ENCODE assay signal across 8 cellular contexts in genomic region chr14:35534884-35535793, GRCh38. TPM values are rescaled to one million over a fixed set of nuclear protein-coding genes. Genes with fewer than 3 reads are reported as not detected.
DNase-seq lines count a peak whose midpoint lies in the region; ATAC-seq and TF ChIP-seq lines count a peak whose summit lies in the region.

No MANE protein-coding gene starts in this region.

- H2AFZ ChIP-seq in hepatocyte, result no peak overlapping the region

- no peaks in the 10 kb centered on the region for H3K9me3 ChIP-seq in CD4-positive, CD25-positive, alpha-beta regulatory T cell (ENCODE audit: control insufficient read depth in 2 of 2, low read length in 2 of 2)
- no peaks in the 10 kb centered on the region for H3K9me3 ChIP-seq in T-helper 17 cell (ENCODE audit: control insufficient read depth, low read length, poor library complexity, severe bottlenecking)
- H3K9me3 ChIP-seq in ascending aorta, result no peaks in the 10 kb centered on the region
- no peaks in the 10 kb centered on the region for H3K9me3 ChIP-seq in hepatocyte (ENCODE audit: low read depth)
- H3K9me3 ChIP-seq in gastrocnemius medialis, result no peaks in the 10 kb centered on the region

- peaks cover 48% of the 10 kb centered on the region for H3K27me3 Mint-ChIP-seq in CD4-positive, CD25-positive, alpha-beta regulatory T cell
- peaks cover 45% of the 10 kb centered on the region for H3K27me3 Mint-ChIP-seq in T-helper 17 cell

- DNase-seq in CD4-positive, CD25-positive, alpha-beta regulatory T cell, result peak in 2 of 3 donors; percentile 61 to 68
- peak; percentile 20 to 67 for DNase-seq in HL-60 (ENCODE audit: low read depth in 1 of 2, low spot score in 1 of 2)
- DNase-seq in T-helper 17 cell, result peak; percentile 42 to 62 (median 43)
- DNase-seq in ascending aorta (ENCODE audit: low spot score in 2 of 2), result peak in 1 of 2 donors; percentile 72
- peak; percentile 87 for DNase-seq in hepatocyte (ENCODE audit: low spot score)
- no peak for DNase-seq in gastrocnemius medialis
- no peak for DNase-seq in 8988T

- in situ Hi-C loops in gastrocnemius medialis (cut with MboI; ENCODE audit: low sequenced_read_pairs in 4 of 4), result no loop called here

- TF ChIP-seq CTCF in HL-60 (IDR thresholded peaks at IDR 0.05; ENCODE audit: insufficient read depth, low read length), result no peak
- TF ChIP-seq CTCF in ascending aorta (IDR thresholded peaks at IDR 0.05), result no peak
- no peak for TF ChIP-seq CTCF in hepatocyte (IDR thresholded peaks at IDR 0.05; ENCODE audit: poor library complexity)
- TF ChIP-seq CTCF in gastrocnemius medialis (IDR thresholded peaks at IDR 0.05 in 4 of 5, conservative IDR thresholded peaks at IDR 0.05 in 1 of 5), result no peak

- H3K79me2 ChIP-seq in hepatocyte, result no peaks in the 10 kb centered on the region

- peaks cover 4% of the 10 kb centered on the region for H3K36me3 Mint-ChIP-seq in CD4-positive, CD25-positive, alpha-beta regulatory T cell
- peaks cover 5% of the 10 kb centered on the region for H3K36me3 Mint-ChIP-seq in T-helper 17 cell (ENCODE audit: low read depth)

- H3K4me1 Mint-ChIP-seq in CD4-positive, CD25-positive, alpha-beta regulatory T cell, result peaks cover 6 to 16% (median 9%) of the 10 kb centered on the region in 4 donors
- H3K4me1 Mint-ChIP-seq in T-helper 17 cell, result peaks cover 13% of the 10 kb centered on the region

- peak; percentile 71 to 75 for ATAC-seq in CD4-positive, CD25-positive, alpha-beta regulatory T cell (ENCODE audit: low read depth in 2 of 2)
- peak; percentile 58 for ATAC-seq in GM19395 (IDR thresholded peaks at IDR 0.05; ENCODE audit: unreplicated experiment)
- ATAC-seq in T-helper 17 cell, result peak; percentile 86
- peak; percentile 67 to 75 for ATAC-seq in gastrocnemius medialis

- no peaks in the 10 kb centered on the region for H4K20me1 ChIP-seq in hepatocyte (ENCODE audit: insufficient read depth, poor library complexity, severe bottlenecking)

- peak overlapping the region; percentile 73 to 92 (median 86) for H3K4me3 Mint-ChIP-seq in CD4-positive, CD25-positive, alpha-beta regulatory T cell
- H3K4me3 Mint-ChIP-seq in T-helper 17 cell, result peak overlapping the region; percentile 86

- no peaks in the 10 kb centered on the region for H3K9me3 Mint-ChIP-seq in CD4-positive, CD25-positive, alpha-beta regulatory T cell

- no peak for TF ChIP-seq POLR2A in gastrocnemius medialis (IDR thresholded peaks at IDR 0.05)

- no peak overlapping the region for H3K4me3 ChIP-seq in CD4-positive, CD25-positive, alpha-beta regulatory T cell (ENCODE audit: low read depth, low read length)
- H3K4me3 ChIP-seq in HL-60 (replicated peaks; ENCODE audit: insufficient read depth, low read length) (no peak overlapping the region), ascending aorta (peak overlapping the region; percentile 43 to 64), hepatocyte (peak overlapping the region; percentile 63), gastrocnemius medialis (peak overlapping the region; percentile 8 to 61 (median 48))

- H3K36me3 ChIP-seq in CD4-positive, CD25-positive, alpha-beta regulatory T cell (ENCODE audit: control insufficient read depth, insufficient read depth, low read length), result peaks cover 5% of the 10 kb centered on the region
- H3K36me3 ChIP-seq in ascending aorta (peaks cover 0 to 2% of the 10 kb centered on the region in 2 donors), hepatocyte (replicated peaks; ENCODE audit: insufficient read depth, low read depth) (no peaks in the 10 kb centered on the region), gastrocnemius medialis (no peaks in the 10 kb centered on the region)

- no peak overlapping the region for H3K27ac Mint-ChIP-seq in CD4-positive, CD25-positive, alpha-beta regulatory T cell
- H3K27ac Mint-ChIP-seq in T-helper 17 cell, result no peak overlapping the region

- no peak overlapping the region for H3K27ac ChIP-seq in CD4-positive, CD25-positive, alpha-beta regulatory T cell (ENCODE audit: insufficient read depth, low read length, poor library complexity, severe bottlenecking)
- no peak overlapping the region for H3K27ac ChIP-seq in HL-60 (replicated peaks)
- H3K27ac ChIP-seq in ascending aorta, result no peak overlapping the region
- no peak overlapping the region for H3K27ac ChIP-seq in hepatocyte
- no peak overlapping the region for H3K27ac ChIP-seq in gastrocnemius medialis

- peaks cover 33% of the 10 kb centered on the region for H3K27me3 ChIP-seq in CD4-positive, CD25-positive, alpha-beta regulatory T cell (ENCODE audit: control insufficient read depth, insufficient read depth, low read length)
- H3K27me3 ChIP-seq in HL-60 (ENCODE audit: insufficient read depth, poor library complexity, severe bottlenecking) (peaks cover 26% of the 10 kb centered on the region), ascending aorta (peaks cover 25% of the 10 kb centered on the region), hepatocyte (peaks cover 71% of the 10 kb centered on the region), gastrocnemius medialis (peaks cover 38 to 48% (median 40%) of the 10 kb centered on the region in 3 donors)

- H3K4me1 ChIP-seq in CD4-positive, CD25-positive, alpha-beta regulatory T cell (ENCODE audit: control insufficient read depth, insufficient read depth, low read length, poor library complexity, severe bottlenecking), result peaks cover 30% of the 10 kb centered on the region
- peaks cover 19 to 24% of the 10 kb centered on the region in 2 donors for H3K4me1 ChIP-seq in ascending aorta
- H3K4me1 ChIP-seq in hepatocyte (ENCODE audit: insufficient read depth), result peaks cover 23% of the 10 kb centered on the region
- peaks cover 11 to 26% of the 10 kb centered on the region in 2 donors for H3K4me1 ChIP-seq in gastrocnemius medialis

- WGBS in hepatocyte (ENCODE audit: low lambda C conversion rate, missing lambda C conversion rate), result 7% methylated on average over 80 of the region's 80 CpGs

- intact Hi-C loops in ascending aorta (cut with DNase I) (no loop called here), gastrocnemius medialis (cut with DNase I; ENCODE audit: low total_unique reads) (no loop called here)

- peak overlapping the region; percentile 100 for H3K4me2 ChIP-seq in hepatocyte

- no peaks in the 10 kb centered on the region for H3K9me2 ChIP-seq in hepatocyte (replicated peaks; ENCODE audit: insufficient read depth)

RNA-seq across cellular contexts. Expression of gene INSM2, which starts 1.2 kb away (rescaled TPM):
- total RNA-seq in CD4-positive, CD25-positive, alpha-beta regulatory T cell, result not detected
- polyA plus RNA-seq in CD4-positive, CD25-positive, alpha-beta regulatory T cell, result not detected
- total RNA-seq in T-helper 17 cell, result not detected
- not detected for total RNA-seq in ascending aorta
- not detected in 2 replicates for total RNA-seq in hepatocyte
- polyA plus RNA-seq in hepatocyte, result not detected in 2 replicates
- total RNA-seq in gastrocnemius medialis, result not detected

Comparison
In these comparisons a context has a peak if more than half of its experiments do, and no peak if none do; other contexts are left out.
1. DNase-seq: peak in CD4-positive, CD25-positive, alpha-beta regulatory T cell (2 of 3), HL-60 (2 of 2), T-helper 17 cell (3 of 3) and hepatocyte (single experiment); none in gastrocnemius medialis (0 of 2) and 8988T (single experiment).
2. H3K4me3 ChIP-seq: peak in ascending aorta (2 of 2), hepatocyte (single experiment) and gastrocnemius medialis (4 of 4); none in CD4-positive, CD25-positive, alpha-beta regulatory T cell (single experiment) and HL-60 (single experiment).
3. Peak in every context shown above with its lines, with median percentiles within 50 percentile points of each other: ATAC-seq.